Comparison of ENCODE assay signal across 8 cellular contexts in genomic region chr19:50046649-50047503, GRCh38. TPM values are rescaled to one million over a fixed set of nuclear protein-coding genes. Genes with fewer than 3 reads are reported as not detected.
A peak's percentile ranks its signal among the peaks of the same experiment; 100 is the strongest.
DNase-seq lines count a peak whose midpoint lies in the region; ATAC-seq and TF ChIP-seq lines count a peak whose summit lies in the region.

No MANE protein-coding gene starts in this region.

- H3K4me3 ChIP-seq in Loucy (ENCODE audit: low read length, poor library complexity, severe bottlenecking) (no peak overlapping the region), fibroblast of villous mesenchyme (ENCODE audit: low read depth, low read length) (no peak overlapping the region)

- no peak overlapping the region for H3K9ac ChIP-seq in Loucy (ENCODE audit: low read depth, low read length, poor library complexity, severe bottlenecking)

- no peak overlapping the region for H3K4me2 ChIP-seq in Loucy (ENCODE audit: low read depth, low read length, poor library complexity, severe bottlenecking)

- no peaks in the 10 kb centered on the region for H3K4me1 ChIP-seq in Loucy (ENCODE audit: insufficient read depth, low read length, poor library complexity, severe bottlenecking)

- H3K27me3 ChIP-seq in Loucy (ENCODE audit: insufficient read depth, low read length, poor library complexity, severe bottlenecking), result no peaks in the 10 kb centered on the region

- TF ChIP-seq CTCF in Loucy (conservative IDR thresholded peaks at IDR 0.05; ENCODE audit: low read length) (peak; percentile 84), fibroblast of villous mesenchyme (IDR thresholded peaks at IDR 0.05; ENCODE audit: insufficient read depth, low read depth, low read length) (peak; percentile 48)

- no peak overlapping the region for H2AFZ ChIP-seq in Loucy (ENCODE audit: low read length)

- no peaks in the 10 kb centered on the region for H3F3A ChIP-seq in Loucy (ENCODE audit: low read depth)

- H3K36me3 ChIP-seq in Loucy (ENCODE audit: insufficient read depth, low read length), result peaks cover 58% of the 10 kb centered on the region; the same call in 1 of the 2 replicates

- DNase-seq in CMK (ENCODE audit: low read depth), result peak; percentile 24
- peak; percentile 64 for DNase-seq in activated CD8-positive, alpha-beta memory T cell treated with anti-CD3 and anti-CD28 coated beads, Interleukin-2, amount 50 U/mL, for 4 hours
- peak; percentile 21 for DNase-seq in fibroblast of villous mesenchyme (ENCODE audit: low read depth)
- peak; percentile 61 for DNase-seq in retina
- no peak for DNase-seq in SIG-M5 (lab: John Stamatoyannopoulos, UW)

- peaks cover 16% of the 10 kb centered on the region; the same call in 1 of the 2 replicates for H3K9me3 ChIP-seq in Loucy (ENCODE audit: insufficient read depth, low read depth, low read length)

- H3K9me2 ChIP-seq in Loucy (replicated peaks; ENCODE audit: low read depth, low read length), result no peaks in the 10 kb centered on the region

- H3K79me2 ChIP-seq in Loucy (ENCODE audit: insufficient read depth, low read length), result no peaks in the 10 kb centered on the region

- ATAC-seq in HG03280 (IDR thresholded peaks at IDR 0.05; ENCODE audit: unreplicated experiment) (no peak), esophagus mucosa (no peak)

- H4K20me1 ChIP-seq in Loucy (ENCODE audit: insufficient read depth, low read length, poor library complexity, severe bottlenecking), result no peaks in the 10 kb centered on the region

RNA-seq across cellular contexts. Expression of gene ZNF473, which starts 21.1 kb away (rescaled TPM):
- 6.4 and 7.3 TPM in 2 replicates for total RNA-seq in fibroblast of villous mesenchyme
- 6.7 TPM for total RNA-seq in esophagus mucosa

RNA-seq across cellular contexts. Expression of gene VRK3, which starts 21.7 kb away (rescaled TPM):
- total RNA-seq in fibroblast of villous mesenchyme (20.3 and 28.5 TPM in 2 replicates), esophagus mucosa (20.3 TPM)
